10 cellular contexts compared by ENCODE assay signal in the genomic region with DNA sequence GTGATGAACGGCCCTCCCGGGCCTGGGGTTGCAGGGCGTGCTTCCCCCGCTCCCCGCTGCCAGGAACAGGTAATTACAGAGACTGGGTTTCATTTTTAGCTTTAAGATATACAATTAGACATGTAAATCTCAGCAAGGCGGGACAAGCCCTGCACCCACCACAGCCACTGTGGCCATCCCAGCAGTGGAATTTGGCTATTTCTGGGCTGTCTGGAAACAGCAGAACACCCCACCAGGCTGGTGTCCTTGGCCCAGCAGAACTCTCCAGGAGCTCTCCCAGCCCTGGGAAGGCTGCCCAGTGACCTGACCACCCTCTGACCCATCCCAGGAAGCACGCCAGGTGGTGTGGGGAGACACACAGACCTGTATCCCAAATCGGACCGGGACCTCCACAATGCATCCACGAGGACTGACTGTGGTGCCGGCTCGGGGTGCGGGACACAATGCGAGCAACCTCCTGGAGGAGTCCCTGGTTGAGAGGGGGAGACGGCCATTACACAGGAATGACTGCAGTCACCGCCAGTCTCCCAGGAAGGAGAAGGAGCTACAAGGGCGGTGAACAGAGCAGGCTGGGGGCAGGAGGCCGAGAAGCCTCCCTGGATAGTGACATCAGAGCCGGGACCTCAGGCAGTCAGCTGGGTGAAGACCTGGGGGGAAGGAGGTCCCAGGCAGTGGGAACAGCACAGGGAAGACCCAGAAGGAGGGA. TPM values are rescaled to one million over a fixed set of nuclear protein-coding genes. Genes with fewer than 3 reads are reported as not detected.
DNase-seq lines count a peak whose midpoint lies in the region; FAIRE-seq and TF ChIP-seq lines count a peak whose summit lies in the region.
"Had no signal": no experiment of that assay in that cellular context is flagged by ENCODE, and none has a peak within 500 bp of the region (broad histone marks: within the 10 kb centered on the region; RNA-seq: fewer than 3 reads in every experiment).

No MANE protein-coding gene starts in this region.

- FAIRE-seq in GM12892 (lab: Jason Lieb, UNC) = no peak

- no peaks in the 10 kb centered on the region for H3K27me3 Mint-ChIP-seq in activated naive CD4-positive, alpha-beta T cell treated with anti-CD3 and anti-CD28 coated beads for 36 hours (ENCODE audit: low read depth)
- H3K27me3 Mint-ChIP-seq in activated naive CD8-positive, alpha-beta T cell = no peaks in the 10 kb centered on the region

- peak overlapping the region; percentile 36 for H3K27ac ChIP-seq in mesodermal cell (ENCODE audit: low read depth, low read length, severe bottlenecking)
- H3K27ac ChIP-seq in tibial artery = peak overlapping the region; percentile 94

- H3K36me3 Mint-ChIP-seq in activated naive CD4-positive, alpha-beta T cell treated with anti-CD3 and anti-CD28 coated beads for 36 hours (ENCODE audit: low read depth) = peaks cover 29% of the 10 kb centered on the region
- peaks cover 9% of the 10 kb centered on the region for H3K36me3 Mint-ChIP-seq in activated naive CD8-positive, alpha-beta T cell

- H3K4me3 Mint-ChIP-seq in activated naive CD4-positive, alpha-beta T cell treated with anti-CD3 and anti-CD28 coated beads for 36 hours = peak overlapping the region; percentile 84
- peak overlapping the region; percentile 72 for H3K4me3 Mint-ChIP-seq in activated naive CD8-positive, alpha-beta T cell

- peaks cover 45% of the 10 kb centered on the region for H3K4me1 ChIP-seq in mesodermal cell (ENCODE audit: control insufficient read depth, insufficient read depth, low read length, poor library complexity, severe bottlenecking)
- H3K4me1 ChIP-seq in tibial artery = peaks cover 16 to 92% (median 74%) of the 10 kb centered on the region in 4 donors

- intact Hi-C loops in activated naive CD4-positive, alpha-beta T cell treated with anti-CD3 and anti-CD28 coated beads for 36 hours (cut with micrococcal nuclease) = no loop called here
- intact Hi-C loops in tibial artery (cut with DNase I; ENCODE audit: low total_unique reads) = no loop called here

- 91 to 95% methylated on average over 14 to 18 of the region's 19 CpGs for WGBS in mesodermal cell (ENCODE audit: insufficient coverage in 2 of 2), 2 experiments

- H3K4me1 Mint-ChIP-seq in activated naive CD4-positive, alpha-beta T cell treated with anti-CD3 and anti-CD28 coated beads for 36 hours (ENCODE audit: low read depth) = peaks cover 98% of the 10 kb centered on the region
- H3K4me1 Mint-ChIP-seq in activated naive CD8-positive, alpha-beta T cell (ENCODE audit: low read depth) = peaks cover 99% of the 10 kb centered on the region

- H3K36me3 ChIP-seq in mesodermal cell (ENCODE audit: control insufficient read depth, insufficient read depth, low read length) (peaks cover 5% of the 10 kb centered on the region), tibial artery (no peaks in the 10 kb centered on the region)

- H3K27me3 ChIP-seq in tibial artery = no peaks in the 10 kb centered on the region

- no peaks in the 10 kb centered on the region for H3K9me3 ChIP-seq in mesodermal cell (ENCODE audit: control insufficient read depth, low read length)
- H3K9me3 ChIP-seq in tibial artery = no peaks in the 10 kb centered on the region

- H3K27ac Mint-ChIP-seq in activated naive CD4-positive, alpha-beta T cell treated with anti-CD3 and anti-CD28 coated beads for 36 hours = peak overlapping the region; percentile 99
- peak overlapping the region; percentile 98 for H3K27ac Mint-ChIP-seq in activated naive CD8-positive, alpha-beta T cell

- no peak for TF ChIP-seq POLR2A in GM12892 (IDR thresholded peaks at IDR 0.05; ENCODE audit: low read depth, low read length)

- CTCF ChIA-PET in activated naive CD4-positive, alpha-beta T cell treated with anti-CD3 and anti-CD28 coated beads for 36 hours (lab: Charles Lee) = interaction anchor here (0.6 to 3.7 kb wide), 8 partner anchors 8 to 71 kb away, joined by 3 to 22 read pairs (median 5); no protein-coding TSS in a partner anchor

- H3K9me3 Mint-ChIP-seq in activated naive CD4-positive, alpha-beta T cell treated with anti-CD3 and anti-CD28 coated beads for 36 hours = no peaks in the 10 kb centered on the region
- no peaks in the 10 kb centered on the region for H3K9me3 Mint-ChIP-seq in activated naive CD8-positive, alpha-beta T cell (ENCODE audit: low read depth)

- TF ChIP-seq CTCF in tibial artery (IDR thresholded peaks at IDR 0.05) = no peak

- DNase-seq in activated naive CD4-positive, alpha-beta T cell treated with anti-CD3 and anti-CD28 coated beads for 36 hours = peak; percentile 72
- no peak for DNase-seq in activated naive CD4-positive, alpha-beta T cell treated with Interleukin-2 at 50 U/mL for 16 hours
- DNase-seq in tibial artery (peak in 1 of 2 donors; percentile 77), NCI-H1092 (lab: John Stamatoyannopoulos, UW) (no peak), NCI-H510A (lab: John Stamatoyannopoulos, UW) (no peak), GM12892 (ENCODE audit: insufficient read length) (no peak)
- DNase-seq: NCI-H1694, T-helper 9 cell had no signal

- H3K4me3 ChIP-seq in mesodermal cell (ENCODE audit: extremely low read depth, insufficient read depth, low read length, poor library complexity, severe bottlenecking) = no peak overlapping the region
- H3K4me3 ChIP-seq in tibial artery = no peak overlapping the region

RNA-seq across cellular contexts. Expression of gene EEIG1, which starts 17.3 kb away (rescaled TPM):
- 10 to 100 TPM; 61.0 to 70.8 TPM for total RNA-seq in activated naive CD4-positive, alpha-beta T cell treated with anti-CD3 and anti-CD28 coated beads for 36 hours
- polyA plus RNA-seq in mesodermal cell (2013, experiment 1 of 2) = 17.7 TPM
- polyA plus RNA-seq in mesodermal cell (2013, experiment 2 of 2) = 15.3 TPM
- polyA plus RNA-seq in GM12892 (2012; ENCODE audit: missing spikeins) = 26.4 TPM

RNA-seq across cellular contexts. Expression of gene DPM2, which starts 25.9 kb away (rescaled TPM):
- 10 to 100 TPM; 41.6 to 43.4 TPM for total RNA-seq in activated naive CD4-positive, alpha-beta T cell treated with anti-CD3 and anti-CD28 coated beads for 36 hours
- polyA plus RNA-seq in mesodermal cell (2013, experiment 1 of 2) = 36.4 TPM
- 27.3 TPM for polyA plus RNA-seq in mesodermal cell (2013, experiment 2 of 2)
- polyA plus RNA-seq in GM12892 (2012; ENCODE audit: missing spikeins) = 26.4 TPM

RNA-seq across cellular contexts. Expression of gene PIP5KL1, which starts 32.9 kb away (rescaled TPM):
- 1 to 10 TPM; 1.1 to 1.8 TPM for total RNA-seq in activated naive CD4-positive, alpha-beta T cell treated with anti-CD3 and anti-CD28 coated beads for 36 hours
- 1.7 TPM for polyA plus RNA-seq in mesodermal cell (2013, experiment 1 of 2)
- 1.8 TPM for polyA plus RNA-seq in mesodermal cell (2013, experiment 2 of 2)
- 0.36 TPM for polyA plus RNA-seq in GM12892 (2012; ENCODE audit: missing spikeins)

RNA-seq across cellular contexts. Expression of gene ST6GALNAC4, which starts 46.7 kb away (rescaled TPM):
- total RNA-seq in activated naive CD4-positive, alpha-beta T cell treated with anti-CD3 and anti-CD28 coated beads for 36 hours = 10 to 100 TPM; 22.3 to 24.6 TPM
- polyA plus RNA-seq in mesodermal cell (2013, experiment 1 of 2) = 23.1 TPM
- polyA plus RNA-seq in mesodermal cell (2013, experiment 2 of 2) = 21.1 TPM
- polyA plus RNA-seq in GM12892 (2012; ENCODE audit: missing spikeins) = 17.0 TPM
